15 cellular contexts compared by ENCODE assay signal in genomic region chr3:198046120-198046857, GRCh38.
A peak's percentile ranks its signal among the peaks of the same experiment; 100 is the strongest.
DNase-seq lines count a peak whose midpoint lies in the region; ATAC-seq and TF ChIP-seq lines count a peak whose summit lies in the region.
"Had no signal": no experiment of that assay in that cellular context is flagged by ENCODE, and none has a peak within 500 bp of the region (broad histone marks: within the 10 kb centered on the region; RNA-seq: fewer than 3 reads in every experiment).

No MANE protein-coding gene starts in this region.

- POLR2A ChIA-PET in WTC11 (lab: Charles Lee): no interaction called here

- DNase-seq in DMS 273 (lab: John Stamatoyannopoulos, UW; ENCODE audit: unreplicated experiment) (peak; percentile 15), DMS 273 treated with DMSO at 0.1 percent for 48 hours (lab: John Stamatoyannopoulos, UW) (no peak), WTC11 (ENCODE audit: low spot score) (no peak), iPS-NIHi11 (ENCODE audit: low spot score) (peak; percentile 20), upper lobe of right lung (peak; percentile 48), lower leg skin (ENCODE audit: low spot score in 2 of 2) (no peak), occipital lobe (lab: John Stamatoyannopoulos, UW) (no peak), OCI-M1 (lab: John Stamatoyannopoulos, UW) (no peak)
- DNase-seq: AML-193; CD4-positive, CD25-positive, alpha-beta regulatory T cell; DMS79 treated with DMSO at 0.1 percent for 48 hours; EL had no signal

- no peaks in the 10 kb centered on the region; the same call in 1 of the 2 replicates for H3K27me3 Mint-ChIP-seq in WTC11 (ENCODE audit: low read depth)
- H3K27me3 Mint-ChIP-seq: CD4-positive, CD25-positive, alpha-beta regulatory T cell had no signal

- TF ChIP-seq POLR2A in lower leg skin (IDR thresholded peaks at IDR 0.05): no peak

- H3K4me1 ChIP-seq in upper lobe of right lung: no peaks in the 10 kb centered on the region
- H3K4me1 ChIP-seq: BLaER1 treated with 17β-estradiol and CSF1 and Interleukin-3, amounts not matched to agents 10 nM and 100 nM had no signal

- H3K27ac ChIP-seq in upper lobe of right lung: no peak overlapping the region
- H3K27ac ChIP-seq: 22Rv1; BLaER1 treated with 17β-estradiol and CSF1 and Interleukin-3, amounts not matched to agents 10 nM and 100 nM had no signal

- H3K36me3 Mint-ChIP-seq in WTC11: peaks cover 5% of the 10 kb centered on the region
- H3K36me3 Mint-ChIP-seq: CD4-positive, CD25-positive, alpha-beta regulatory T cell had no signal

- no peaks in the 10 kb centered on the region for H3K36me3 ChIP-seq in upper lobe of right lung

- H3K4me1 Mint-ChIP-seq in WTC11: no peaks in the 10 kb centered on the region

- no peak overlapping the region for H3K4me3 Mint-ChIP-seq in WTC11
- H3K4me3 Mint-ChIP-seq: CD4-positive, CD25-positive, alpha-beta regulatory T cell had no signal

- no peak overlapping the region for H3K27ac Mint-ChIP-seq in WTC11

- H3K27me3 ChIP-seq in upper lobe of right lung: no peaks in the 10 kb centered on the region
- H3K27me3 ChIP-seq: BLaER1 treated with 17β-estradiol and CSF1 and Interleukin-3, amounts not matched to agents 10 nM and 100 nM had no signal

- H3K9me3 ChIP-seq in upper lobe of right lung: no peaks in the 10 kb centered on the region

- CTCF ChIA-PET in WTC11 (lab: Charles Lee): interaction anchor here (0.6 to 0.7 kb wide), 3 partner anchors 20 to 38 kb away, joined by 3 to 5 read pairs (median 3); no protein-coding TSS in a partner anchor

- intact Hi-C loops in upper lobe of right lung (cut with DNase I): no loop called here
- intact Hi-C loops in lower leg skin (cut with DNase I; ENCODE audit: low total_unique reads): no loop called here

- H3K9me3 Mint-ChIP-seq in WTC11: peaks cover 6% of the 10 kb centered on the region

- H3K4me3 ChIP-seq in upper lobe of right lung (no peak overlapping the region), lower leg skin (ENCODE audit: low read depth, poor library complexity, severe bottlenecking) (no peak overlapping the region)
- H3K4me3 ChIP-seq: BLaER1 treated with 17β-estradiol and CSF1 and Interleukin-3, amounts not matched to agents 10 nM and 100 nM had no signal

- 93 to 97% methylated on average over 8 of the region's 8 CpGs for WGBS in lower leg skin, 2 donors

- no peak for TF ChIP-seq CTCF in WTC11 (IDR thresholded peaks at IDR 0.05)
- no peak for TF ChIP-seq CTCF in upper lobe of right lung (IDR thresholded peaks at IDR 0.05)
- no peak for TF ChIP-seq CTCF in lower leg skin (IDR thresholded peaks at IDR 0.05)

- ATAC-seq in WTC11: peak; percentile 72
- no peak for ATAC-seq in upper lobe of right lung
- ATAC-seq: HCT116 had no signal

TF ChIP-seq in WTC11, 78 proteins besides CTCF, POLR2A, EP300 and RAD21:
- no peak for TF ChIP-seq E2F1 (CRISPR knock-in tag; IDR thresholded peaks at IDR 0.05)
- TF ChIP-seq EMX1 (CRISPR knock-in tag; IDR thresholded peaks at IDR 0.05): no peak
- no peak for TF ChIP-seq ZNF532 (CRISPR knock-in tag; IDR thresholded peaks at IDR 0.05; ENCODE audit: borderline replicate concordance)
- TF ChIP-seq ESRRA (CRISPR knock-in tag; IDR thresholded peaks at IDR 0.05; ENCODE audit: borderline replicate concordance): no peak
- TF ChIP-seq GABPB1 (CRISPR knock-in tag; IDR thresholded peaks at IDR 0.05): no peak
- TF ChIP-seq IRF1 (CRISPR knock-in tag; IDR thresholded peaks at IDR 0.05): no peak
- no peak for TF ChIP-seq ZBTB21 (CRISPR knock-in tag; IDR thresholded peaks at IDR 0.05; ENCODE audit: borderline replicate concordance)
- no peak for TF ChIP-seq CBFB (CRISPR knock-in tag; IDR thresholded peaks at IDR 0.05; ENCODE audit: low read depth)
- no peak for TF ChIP-seq ZNF512 (CRISPR knock-in tag; IDR thresholded peaks at IDR 0.05; ENCODE audit: borderline replicate concordance)
- TF ChIP-seq ZNF423 (CRISPR knock-in tag; IDR thresholded peaks at IDR 0.05): no peak
- TF ChIP-seq ELF4 (CRISPR knock-in tag; IDR thresholded peaks at IDR 0.05; ENCODE audit: low read depth): no peak
- TF ChIP-seq GRHL2 (CRISPR knock-in tag; IDR thresholded peaks at IDR 0.05; ENCODE audit: insufficient replicate concordance, severe bottlenecking): no peak
- TF ChIP-seq NFATC4 (CRISPR knock-in tag; IDR thresholded peaks at IDR 0.05): no peak
- no peak for TF ChIP-seq USF1 (CRISPR knock-in tag; IDR thresholded peaks at IDR 0.05)
- TF ChIP-seq ZNF138 (CRISPR knock-in tag; conservative IDR thresholded peaks at IDR 0.05): no peak
- TF ChIP-seq MLX (CRISPR knock-in tag; IDR thresholded peaks at IDR 0.05): no peak
- no peak for TF ChIP-seq TP53 (CRISPR knock-in tag; IDR thresholded peaks at IDR 0.05)
- TF ChIP-seq ZNF263 (CRISPR knock-in tag; IDR thresholded peaks at IDR 0.05; ENCODE audit: low read depth): no peak
- no peak for TF ChIP-seq ZNF317 (CRISPR knock-in tag; IDR thresholded peaks at IDR 0.05; ENCODE audit: borderline replicate concordance, low read depth)
- TF ChIP-seq TEAD1 (CRISPR knock-in tag; IDR thresholded peaks at IDR 0.05): no peak

Comparison
In these comparisons a context has a peak if more than half of its experiments do, and no peak if none do; other contexts are left out.
1. DNase-seq: peak in DMS 273 (single experiment), iPS-NIHi11 (single experiment) and upper lobe of right lung (single experiment); none in DMS 273 treated with DMSO at 0.1 percent for 48 hours (single experiment), WTC11 (single experiment), lower leg skin (0 of 2), occipital lobe (single experiment) and OCI-M1 (single experiment).